Comparison of ENCODE assay signal across 27 cellular contexts in the genomic region with DNA sequence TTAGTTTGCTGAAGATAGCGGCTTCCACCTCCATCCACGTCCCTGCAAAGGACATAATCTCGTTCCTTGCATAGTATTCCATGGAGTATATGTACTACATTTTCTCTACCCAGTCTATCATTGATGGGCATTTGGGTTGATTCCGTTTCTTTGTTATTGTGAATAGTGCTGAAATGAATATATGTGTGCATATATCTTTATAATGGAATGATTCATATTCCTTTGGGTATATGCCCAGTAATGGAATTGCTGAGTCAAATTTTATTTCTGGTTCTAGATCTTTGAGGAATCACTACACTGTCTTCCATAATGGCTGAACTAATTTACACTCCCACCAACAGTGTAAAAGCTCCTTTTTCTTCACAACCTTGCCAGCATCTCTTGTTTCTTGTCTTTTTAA.
DNase-seq lines count a peak whose midpoint lies in the region; ATAC-seq, FAIRE-seq and TF ChIP-seq lines count a peak whose summit lies in the region.
"Had no signal": no experiment of that assay in that cellular context is flagged by ENCODE, and none has a peak within 500 bp of the region (broad histone marks: within the 10 kb centered on the region; RNA-seq: fewer than 3 reads in every experiment).

No MANE protein-coding gene starts in this region.

- H3K36me3 ChIP-seq in bronchial epithelial cell (ENCODE audit: control insufficient read depth, insufficient read depth, low read length) (no peaks in the 10 kb centered on the region), right lobe of liver (no peaks in the 10 kb centered on the region)
- H3K36me3 ChIP-seq: BE2C, HAP-1 had no signal

- intact Hi-C loops in right lobe of liver (cut with DNase I), result no loop called here

- WGBS in right lobe of liver (ENCODE audit: insufficient coverage, low coverage, low lambda C conversion rate, missing lambda C conversion rate), result 48% methylated on average over 4 of the region's 4 CpGs

- no peak overlapping the region for H3K27ac ChIP-seq in right lobe of liver
- H3K27ac ChIP-seq: A549, RWPE1 had no signal

- no peaks in the 10 kb centered on the region for H3K4me1 ChIP-seq in right lobe of liver
- H3K4me1 ChIP-seq: A549, BE2C had no signal

- H3K4me3 ChIP-seq in bronchial epithelial cell (ENCODE audit: low read depth, low read length), result no peak overlapping the region
- no peak overlapping the region for H3K4me3 ChIP-seq in fibroblast of pulmonary artery (replicated peaks; ENCODE audit: low read depth, low read length)
- no peak overlapping the region for H3K4me3 ChIP-seq in right lobe of liver
- H3K4me3 ChIP-seq: A549, HAP-1 had no signal

- no peak for ATAC-seq in right lobe of liver
- ATAC-seq: A549 had no signal

- no peak for FAIRE-seq in bronchial epithelial cell (lab: Jason Lieb, UNC)
- FAIRE-seq: A549, GM18507 had no signal

- no peaks in the 10 kb centered on the region for H3K27me3 ChIP-seq in bronchial epithelial cell (ENCODE audit: control insufficient read depth, insufficient read depth, low read length)
- H3K27me3 ChIP-seq in right lobe of liver, result no peaks in the 10 kb centered on the region
- H3K27me3 ChIP-seq: BE2C had no signal

- peak; percentile 26 for DNase-seq in EL
- DNase-seq in LHCN-M2 (ENCODE audit: low read depth), result peak; percentile 24
- peak; percentile 50 for DNase-seq in bronchial epithelial cell (ENCODE audit: low read depth)
- peak; percentile 38 for DNase-seq in fibroblast of pulmonary artery (ENCODE audit: low read depth)
- no peak for DNase-seq in glomerular visceral epithelial cell (ENCODE audit: extremely low spot score)
- no peak for DNase-seq in activated CD4-positive, alpha-beta T cell treated with anti-CD3 and anti-CD28 coated beads for 4 hours
- DNase-seq in right lobe of liver, result no peak
- no peak for DNase-seq in NCI-H1048 (lab: John Stamatoyannopoulos, UW)
- DNase-seq: BE2C; Calu3; DMS153; DND-41; GOT3; IMR-90; KG1; NCI-H1105; NCI-H1436 treated with DMSO at 0.1 percent for 48 hours; NCI-H187 treated with DMSO at 0.1 percent for 48 hours; NCI-H446; NCI-H526; NCI-H82; NK-92 treated with Interleukin-12 subunit alpha and Interleukin-12 subunit beta, amount 100 ng/mL, for 24 hours; SHP77 had no signal

- no peak for TF ChIP-seq CTCF in bronchial epithelial cell (IDR thresholded peaks at IDR 0.05; ENCODE audit: insufficient read depth, low read length, severe bottlenecking)
- no peak for TF ChIP-seq CTCF in fibroblast of pulmonary artery (IDR thresholded peaks at IDR 0.05; ENCODE audit: low read length, missing control alignments)
- no peak for TF ChIP-seq CTCF in right lobe of liver (IDR thresholded peaks at IDR 0.05)

- H3K9me3 ChIP-seq in right lobe of liver, result no peaks in the 10 kb centered on the region
- H3K9me3 ChIP-seq: A549, BE2C, HAP-1 had no signal

- no peak for TF ChIP-seq POLR2A in right lobe of liver (IDR thresholded peaks at IDR 0.05)

Comparison
In these comparisons a context has a peak if more than half of its experiments do, and no peak if none do; other contexts are left out.
1. DNase-seq: peak in EL (single experiment), LHCN-M2 (single experiment), bronchial epithelial cell (single experiment) and fibroblast of pulmonary artery (single experiment); none in glomerular visceral epithelial cell (single experiment), activated CD4-positive, alpha-beta T cell treated with anti-CD3 and anti-CD28 coated beads for 4 hours (0 of 2), right lobe of liver (0 of 3) and NCI-H1048 (single experiment).